ENCODE assay signal across 23 cellular contexts in genomic region chr18:31878358-31878757, GRCh38.
"Had no signal": no experiment of that assay in that cellular context is flagged by ENCODE, and none has a peak within 500 bp of the region (broad histone marks: within the 10 kb centered on the region; RNA-seq: fewer than 3 reads in every experiment).

No MANE protein-coding gene starts in this region.

- H3K4me3 ChIP-seq: coronary artery, dorsolateral prefrontal cortex, esophagus muscularis mucosa, gastrocnemius medialis, heart right ventricle, neural progenitor cell, ovary, right atrium auricular region, sigmoid colon, skin epidermis, suprapubic skin, thyroid gland had no signal

- ATAC-seq: gastrocnemius medialis; heart right ventricle; natural killer cell treated with Interleukin-12 subunit alpha and Interleukin-12 subunit beta and Interleukin-15 and Interleukin-18, amount 100 ng/mL, for 72 hours; stimulated activated naive CD8-positive, alpha-beta T cell treated with anti-CD3 and anti-CD28 coated beads, Interleukin-15, Interleukin-2, amounts not matched to agents 100 U/mL and 50 U/mL, for 24 hours had no signal

- H3K4me1 ChIP-seq: esophagus muscularis mucosa, gastrocnemius medialis, heart right ventricle, neural progenitor cell, right atrium auricular region, sigmoid colon, suprapubic skin, thyroid gland had no signal

- H3K4me3 Mint-ChIP-seq: natural killer cell treated with Interleukin-12 subunit alpha and Interleukin-12 subunit beta and Interleukin-15 and Interleukin-18, amount 100 ng/mL, for 72 hours; neural progenitor cell; type B pancreatic cell had no signal

- H3K4me1 Mint-ChIP-seq: neural progenitor cell had no signal

- H3K36me3 ChIP-seq: ovary had no signal

- H3K27me3 Mint-ChIP-seq: natural killer cell treated with Interleukin-12 subunit alpha and Interleukin-12 subunit beta and Interleukin-15 and Interleukin-18, amount 100 ng/mL, for 72 hours; type B pancreatic cell had no signal

- H3K9me3 ChIP-seq: ovary, sigmoid colon, suprapubic skin, thyroid gland had no signal

- DNase-seq: dorsolateral prefrontal cortex; effector CD8-positive, alpha-beta T cell; gastrocnemius medialis; heart right ventricle; hypothalamus; kidney glomerular epithelial cell; mammary epithelial cell; nucleus accumbens; ovary; sigmoid colon; stimulated activated CD4-positive, alpha-beta T cell treated with anti-CD3 and anti-CD28 coated beads, Interleukin-12 subunit alpha, Interleukin-12 subunit beta, amount 100 ng/mL, for 4 hours; stimulated activated CD4-positive, alpha-beta T cell treated with anti-CD3 and anti-CD28 coated beads, Interleukin-2, amount 100 ng/mL, for 48 hours; stimulated activated naive CD8-positive, alpha-beta T cell treated with anti-CD3 and anti-CD28 coated beads, Interleukin-15, Interleukin-2, amounts not matched to agents 100 U/mL and 50 U/mL, for 24 hours; thyroid gland had no signal

- H3K27me3 ChIP-seq: dorsolateral prefrontal cortex, esophagus muscularis mucosa, gastrocnemius medialis, heart right ventricle, neural progenitor cell, ovary, right atrium auricular region, sigmoid colon, suprapubic skin, thyroid gland had no signal

- H3K27ac ChIP-seq: coronary artery, dorsolateral prefrontal cortex, epithelial cell of prostate, esophagus muscularis mucosa, gastrocnemius medialis, heart right ventricle, neural progenitor cell, ovary, right atrium auricular region, sigmoid colon, skin epidermis, suprapubic skin, thyroid gland had no signal

- H3K27ac Mint-ChIP-seq: neural progenitor cell, type B pancreatic cell had no signal
